In the genomic region with DNA sequence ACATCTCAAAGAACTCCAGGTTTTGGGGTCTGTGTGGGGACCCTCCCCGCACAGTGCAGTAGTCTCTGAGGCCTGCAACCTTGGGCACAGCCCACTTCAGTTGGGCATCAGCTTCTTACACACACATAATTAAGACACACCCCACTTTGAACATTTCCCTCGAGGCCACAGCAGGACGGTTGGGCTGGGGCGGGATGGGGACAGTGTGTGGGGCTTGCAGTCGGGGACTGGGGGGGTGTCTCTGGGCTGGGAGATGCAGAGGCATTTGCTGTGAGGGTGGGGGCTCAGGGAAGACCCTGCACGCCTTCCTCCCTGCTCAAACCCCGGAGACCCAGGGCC, we compare ENCODE assay signal across 9 cellular contexts. TPM values are rescaled to one million over a fixed set of nuclear protein-coding genes. Genes with fewer than 3 reads are reported as not detected.
A peak's percentile ranks its signal among the peaks of the same experiment; 100 is the strongest.
DNase-seq lines count a peak whose midpoint lies in the region; ATAC-seq and TF ChIP-seq lines count a peak whose summit lies in the region.
"Had no signal": no experiment of that assay in that cellular context is flagged by ENCODE, and none has a peak within 500 bp of the region (broad histone marks: within the 10 kb centered on the region; RNA-seq: fewer than 3 reads in every experiment).

No MANE protein-coding gene starts in this region.

- no peak overlapping the region for H2AFZ ChIP-seq in KMS-11 (ENCODE audit: low read depth)

- peak overlapping the region; percentile 93 for H3K4me3 Mint-ChIP-seq in central memory CD8-positive, alpha-beta T cell
- H3K4me3 Mint-ChIP-seq in natural killer cell treated with Interleukin-12 subunit alpha and Interleukin-12 subunit beta and Interleukin-15 and Interleukin-18, amount 100 ng/mL, for 72 hours = peak overlapping the region; percentile 90

- H4K20me1 ChIP-seq in KMS-11 (ENCODE audit: insufficient read depth) = no peaks in the 10 kb centered on the region

- peak; percentile 25 to 33 for DNase-seq in AML-193 (lab: John Stamatoyannopoulos, UW)
- no peak for DNase-seq in central memory CD8-positive, alpha-beta T cell (ENCODE audit: low spot score in 2 of 2)
- no peak for DNase-seq in natural killer cell treated with Interleukin-12 subunit alpha and Interleukin-12 subunit beta and Interleukin-15 and Interleukin-18, amount 100 ng/mL, for 72 hours (ENCODE audit: low spot score)

- peaks cover 34% of the 10 kb centered on the region for H3K4me1 Mint-ChIP-seq in central memory CD8-positive, alpha-beta T cell
- H3K4me1 Mint-ChIP-seq in natural killer cell treated with Interleukin-12 subunit alpha and Interleukin-12 subunit beta and Interleukin-15 and Interleukin-18, amount 100 ng/mL, for 72 hours (ENCODE audit: low read depth in 2 of 2) = peaks cover 18 to 21% of the 10 kb centered on the region in 2 donors

- no peaks in the 10 kb centered on the region for H3K36me3 ChIP-seq in KMS-11 (ENCODE audit: insufficient read depth)

- peak overlapping the region; percentile 48; the same call in 1 of the 2 replicates for H3K4me2 ChIP-seq in KMS-11

- H3K9me3 Mint-ChIP-seq in central memory CD8-positive, alpha-beta T cell = no peaks in the 10 kb centered on the region
- H3K9me3 Mint-ChIP-seq in natural killer cell treated with Interleukin-12 subunit alpha and Interleukin-12 subunit beta and Interleukin-15 and Interleukin-18, amount 100 ng/mL, for 72 hours = no peaks in the 10 kb centered on the region

- no peak for TF ChIP-seq CTCF in KMS-11 (conservative IDR thresholded peaks at IDR 0.05; ENCODE audit: low read depth, low read length)

- H3K79me2 ChIP-seq in KMS-11 (ENCODE audit: insufficient read depth, low read depth) = no peaks in the 10 kb centered on the region

- H3K4me1 ChIP-seq in KMS-11 (ENCODE audit: low read depth, poor library complexity, severe bottlenecking) = peaks cover 29% of the 10 kb centered on the region

- peak overlapping the region; percentile 84 for H3K27ac Mint-ChIP-seq in central memory CD8-positive, alpha-beta T cell (ENCODE audit: low read depth)
- H3K27ac Mint-ChIP-seq in natural killer cell treated with Interleukin-12 subunit alpha and Interleukin-12 subunit beta and Interleukin-15 and Interleukin-18, amount 100 ng/mL, for 72 hours = peak overlapping the region; percentile 77 to 78

- no peak overlapping the region for H3K4me3 ChIP-seq in KMS-11 (IDR thresholded peaks at IDR 0.05; ENCODE audit: insufficient read depth, low read depth, low read length)

- H3K36me3 Mint-ChIP-seq in central memory CD8-positive, alpha-beta T cell (ENCODE audit: insufficient read depth) = peaks cover 29% of the 10 kb centered on the region
- no peaks in the 10 kb centered on the region for H3K36me3 Mint-ChIP-seq in natural killer cell treated with Interleukin-12 subunit alpha and Interleukin-12 subunit beta and Interleukin-15 and Interleukin-18, amount 100 ng/mL, for 72 hours

- H3K27me3 ChIP-seq in KMS-11 (ENCODE audit: insufficient read depth, low read depth) = peaks cover 83% of the 10 kb centered on the region

- ATAC-seq in central memory CD8-positive, alpha-beta T cell (replicated peaks; ENCODE audit: extremely low read depth, poor library complexity, severe bottlenecking) = no peak
- ATAC-seq in natural killer cell treated with Interleukin-12 subunit alpha and Interleukin-12 subunit beta and Interleukin-15 and Interleukin-18, amount 100 ng/mL, for 72 hours = no peak
- ATAC-seq in GM21717 (IDR thresholded peaks at IDR 0.05; ENCODE audit: unreplicated experiment) (no peak), GM21423 (IDR thresholded peaks at IDR 0.05; ENCODE audit: unreplicated experiment) (no peak), GM18868 (IDR thresholded peaks at IDR 0.05; ENCODE audit: unreplicated experiment) (no peak), GM19324 (IDR thresholded peaks at IDR 0.05; ENCODE audit: low FRiP score, unreplicated experiment) (no peak)

- no peak overlapping the region for H3K9ac ChIP-seq in KMS-11

- H3K27ac ChIP-seq in KMS-11 = no peak overlapping the region

- H3K27me3 Mint-ChIP-seq in central memory CD8-positive, alpha-beta T cell = no peaks in the 10 kb centered on the region
- no peaks in the 10 kb centered on the region for H3K27me3 Mint-ChIP-seq in natural killer cell treated with Interleukin-12 subunit alpha and Interleukin-12 subunit beta and Interleukin-15 and Interleukin-18, amount 100 ng/mL, for 72 hours

RNA-seq across cellular contexts. Expression of gene LFNG, which starts 1.2 kb away (rescaled TPM):
- total RNA-seq in natural killer cell treated with Interleukin-12 subunit alpha and Interleukin-12 subunit beta and Interleukin-15 and Interleukin-18, amount 100 ng/mL, for 72 hours = 100 to 1,000 TPM in 1 of 2 donors, 10 to 100 TPM in 1; 89.8 to 153 TPM

RNA-seq across cellular contexts. Expression of gene BRAT1, which starts 34.5 kb away (rescaled TPM):
- total RNA-seq in natural killer cell treated with Interleukin-12 subunit alpha and Interleukin-12 subunit beta and Interleukin-15 and Interleukin-18, amount 100 ng/mL, for 72 hours = 10 to 100 TPM; 27.0 to 61.4 TPM

RNA-seq across cellular contexts. Expression of gene IQCE, which starts 38.0 kb away (rescaled TPM):
- total RNA-seq in natural killer cell treated with Interleukin-12 subunit alpha and Interleukin-12 subunit beta and Interleukin-15 and Interleukin-18, amount 100 ng/mL, for 72 hours = 10 to 100 TPM; 11.6 to 17.7 TPM

RNA-seq across cellular contexts. Expression of gene GRIFIN, which starts 44.6 kb away (rescaled TPM):
- not detected for total RNA-seq in natural killer cell treated with Interleukin-12 subunit alpha and Interleukin-12 subunit beta and Interleukin-15 and Interleukin-18, amount 100 ng/mL, for 72 hours
- total RNA-seq: T-helper 1 cell treated with Interleukin-12 subunit alpha and Interleukin-12 subunit beta and Interleukin-4 antibody, amounts not matched to agents 30 ng/mL and 1 ng/mL, for 36 hours had no signal

Comparison
In these comparisons a context has a peak if more than half of its experiments do, and no peak if none do; other contexts are left out.
1. DNase-seq: peak in AML-193 (2 of 2); none in central memory CD8-positive, alpha-beta T cell (0 of 2) and natural killer cell treated with Interleukin-12 subunit alpha and Interleukin-12 subunit beta and Interleukin-15 and Interleukin-18, amount 100 ng/mL, for 72 hours (single experiment).